ENCODE assay signal across 8 cellular contexts in the genomic region with DNA sequence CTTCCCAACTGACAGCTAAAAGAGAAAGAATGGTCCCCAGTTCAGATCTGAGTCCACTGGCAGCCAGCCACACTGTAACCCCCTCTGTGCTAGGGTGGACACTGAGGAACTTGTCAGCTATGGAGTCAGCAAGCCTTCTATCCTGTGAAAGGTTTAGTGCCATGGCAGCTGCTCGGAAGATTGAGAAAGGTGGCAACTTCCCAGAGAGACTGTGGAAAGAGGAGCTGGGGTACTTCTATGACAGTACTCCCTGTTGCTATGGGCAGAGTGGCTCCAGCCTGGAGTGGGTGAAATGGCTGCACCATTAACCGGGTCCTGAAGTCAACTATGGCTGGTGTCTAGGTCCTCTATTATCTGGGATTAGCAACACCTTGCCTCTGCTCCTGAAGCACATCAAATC.
"Had no signal": no experiment of that assay in that cellular context is flagged by ENCODE, and none has a peak within 500 bp of the region (broad histone marks: within the 10 kb centered on the region; RNA-seq: fewer than 3 reads in every experiment).

No MANE protein-coding gene starts in this region.

- H3K36me3 ChIP-seq: HAP-1 had no signal

- H3K9me3 ChIP-seq: HAP-1 had no signal

- H3K4me3 ChIP-seq: GM23248, HAP-1, K562 had no signal

- H3K27ac ChIP-seq: GM23248 had no signal

- H3K4me1 ChIP-seq: HAP-1 had no signal

- ATAC-seq: HCT116, K562 had no signal

- DNase-seq: GM23248, GOT3, H7, HFFc6, IMR-90 had no signal
